ENCODE assay signal across 2 cellular contexts in genomic region chr9:124830593-124830992, GRCh38.
TF ChIP-seq lines count a peak whose summit lies in the region.

No MANE protein-coding gene starts in this region.

TF ChIP-seq in HEK293, 187 proteins besides CTCF, POLR2A, EP300 and RAD21:
- TF ChIP-seq AEBP2 (tag by site-specific recombination; IDR thresholded peaks at IDR 0.05; ENCODE audit: borderline replicate concordance) (no peak), ZFP3 (tag by site-specific recombination; IDR thresholded peaks at IDR 0.05; ENCODE audit: low read depth) (peak; percentile 94)

TF ChIP-seq in K562, 482 proteins besides CTCF, POLR2A, EP300 and RAD21:
- TF ChIP-seq ZNF24 (IDR thresholded peaks at IDR 0.05), result peak; percentile 25; the same call in 1 of the 2 replicates
- TF ChIP-seq KHSRP (IDR thresholded peaks at IDR 0.05), result no peak
